ENCODE assay signal across 2 cellular contexts in genomic region chr6:28254340-28254618, GRCh38.
TF ChIP-seq lines count a peak whose summit lies in the region.

No MANE protein-coding gene starts in this region.

TF ChIP-seq in GM23338, 12 proteins besides CTCF, POLR2A, EP300 and RAD21:
- TF ChIP-seq ETS1 (IDR thresholded peaks at IDR 0.05) = no peak
- TF ChIP-seq POLR2AphosphoS5 (IDR thresholded peaks at IDR 0.05; ENCODE audit: low read depth) = no peak
- TF ChIP-seq REST (IDR thresholded peaks at IDR 0.05; ENCODE audit: unreplicated experiment) = no peak
- TF ChIP-seq NANOG (IDR thresholded peaks at IDR 0.05; ENCODE audit: borderline replicate concordance) = no peak
- TF ChIP-seq CREB1 (CRISPR knock-in tag; IDR thresholded peaks at IDR 0.05; ENCODE audit: low read depth) = no peak
- no peak for TF ChIP-seq EZH2 (IDR thresholded peaks at IDR 0.05; ENCODE audit: low read depth, unreplicated experiment)
- TF ChIP-seq ZNF462 (CRISPR knock-in tag; IDR thresholded peaks at IDR 0.05) = no peak
- no peak for TF ChIP-seq JUNB (IDR thresholded peaks at IDR 0.05; ENCODE audit: unreplicated experiment)
- TF ChIP-seq STAT1 (IDR thresholded peaks at IDR 0.05; ENCODE audit: unreplicated experiment) = no peak
- TF ChIP-seq ZNF331 (CRISPR knock-in tag; IDR thresholded peaks at IDR 0.05; ENCODE audit: low read depth) = no peak
- no peak for TF ChIP-seq EZH2phosphoT487 (IDR thresholded peaks at IDR 0.05; ENCODE audit: unreplicated experiment)
- no peak for TF ChIP-seq ZNF114 (CRISPR knock-in tag; IDR thresholded peaks at IDR 0.05)
TF ChIP-seq in GM23338: peak in this region for 0.

TF ChIP-seq in K562, 482 proteins besides CTCF, POLR2A, EP300 and RAD21:
- TF ChIP-seq EP400 (IDR thresholded peaks at IDR 0.05) = no peak
- TF ChIP-seq RFX1 (IDR thresholded peaks at IDR 0.05) = peak; percentile 86
- TF ChIP-seq, protein P1, sequence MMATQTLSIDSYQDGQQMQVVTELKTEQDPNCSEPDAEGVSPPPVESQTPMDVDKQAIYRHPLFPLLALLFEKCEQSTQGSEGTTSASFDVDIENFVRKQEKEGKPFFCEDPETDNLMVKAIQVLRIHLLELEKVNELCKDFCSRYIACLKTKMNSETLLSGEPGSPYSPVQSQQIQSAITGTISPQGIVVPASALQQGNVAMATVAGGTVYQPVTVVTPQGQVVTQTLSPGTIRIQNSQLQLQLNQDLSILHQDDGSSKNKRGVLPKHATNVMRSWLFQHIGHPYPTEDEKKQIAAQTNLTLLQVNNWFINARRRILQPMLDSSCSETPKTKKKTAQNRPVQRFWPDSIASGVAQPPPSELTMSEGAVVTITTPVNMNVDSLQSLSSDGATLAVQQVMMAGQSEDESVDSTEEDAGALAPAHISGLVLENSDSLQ (IDR thresholded peaks at IDR 0.05) = 0 out of 2 replicates have a peak, but pooled peaks have one; percentile 33
- TF ChIP-seq SMC3 (conservative IDR thresholded peaks at IDR 0.05; ENCODE audit: insufficient read depth, low read depth, low read length) = no peak
- TF ChIP-seq LARP7 (IDR thresholded peaks at IDR 0.05) = no peak
- no peak for TF ChIP-seq KLF13 (tag; IDR thresholded peaks at IDR 0.05; ENCODE audit: borderline replicate concordance, low read depth)
- no peak for TF ChIP-seq KLF6 (CRISPR knock-in tag; IDR thresholded peaks at IDR 0.05; ENCODE audit: borderline replicate concordance)
- TF ChIP-seq, protein P2, sequence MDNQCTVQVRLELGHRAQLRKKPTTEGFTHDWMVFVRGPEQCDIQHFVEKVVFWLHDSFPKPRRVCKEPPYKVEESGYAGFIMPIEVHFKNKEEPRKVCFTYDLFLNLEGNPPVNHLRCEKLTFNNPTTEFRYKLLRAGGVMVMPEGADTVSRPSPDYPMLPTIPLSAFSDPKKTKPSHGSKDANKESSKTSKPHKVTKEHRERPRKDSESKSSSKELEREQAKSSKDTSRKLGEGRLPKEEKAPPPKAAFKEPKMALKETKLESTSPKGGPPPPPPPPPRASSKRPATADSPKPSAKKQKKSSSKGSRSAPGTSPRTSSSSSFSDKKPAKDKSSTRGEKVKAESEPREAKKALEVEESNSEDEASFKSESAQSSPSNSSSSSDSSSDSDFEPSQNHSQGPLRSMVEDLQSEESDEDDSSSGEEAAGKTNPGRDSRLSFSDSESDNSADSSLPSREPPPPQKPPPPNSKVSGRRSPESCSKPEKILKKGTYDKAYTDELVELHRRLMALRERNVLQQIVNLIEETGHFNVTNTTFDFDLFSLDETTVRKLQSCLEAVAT (IDR thresholded peaks at IDR 0.05) = no peak
- TF ChIP-seq PHF8 (IDR thresholded peaks at IDR 0.05; ENCODE audit: borderline replicate concordance, low read length) = no peak
